8 cellular contexts compared by ENCODE assay signal in genomic region chr4:56544573-56545131, GRCh38. TPM values are rescaled to one million over a fixed set of nuclear protein-coding genes. Genes with fewer than 3 reads are reported as not detected.
DNase-seq lines count a peak whose midpoint lies in the region; ATAC-seq and TF ChIP-seq lines count a peak whose summit lies in the region.

No MANE protein-coding gene starts in this region.

- TF ChIP-seq CTCF in AG04450 (IDR thresholded peaks at IDR 0.05; ENCODE audit: low read depth, low read length) = peak; percentile 96

- H3K9me3 ChIP-seq in AG04450 (ENCODE audit: control insufficient read depth, insufficient read depth, low read length) = no peaks in the 10 kb centered on the region

- ATAC-seq in GM18868 (IDR thresholded peaks at IDR 0.05; ENCODE audit: unreplicated experiment) (peak; percentile 99), HG03135 (IDR thresholded peaks at IDR 0.05; ENCODE audit: unreplicated experiment) (peak; percentile 96), left colon (peak; percentile 100)

- POLR2A ChIA-PET in AG04450 (lab: Yijun Ruan, JAX) = interaction anchor here (0.5 to 1.0 kb wide), 2 partner anchors 107 to 293 kb away, joined by 3 read pairs; no protein-coding TSS in a partner anchor

- intact Hi-C loops in left colon (cut with DNase I, micrococcal nuclease) = loop anchor here in 1 of 2 donors (10.0 kb wide), 1 partner anchor 120 kb away; no protein-coding TSS in a partner anchor

- CTCF ChIA-PET in AG04450 (lab: Charles Lee) = interaction anchor here (0.5 to 3.0 kb wide), 49 partner anchors 8 to 591 kb away, joined by 3 to 24 read pairs (median 4); partner anchors contain the start of genes PAICS and PPAT

- DNase-seq in AG04450 (ENCODE audit: low read depth, low spot score) (peak; percentile 63), NCI-H446 treated with DMSO at 0.1 percent for 48 hours (lab: John Stamatoyannopoulos, UW) (peak; percentile 54), left colon (peak; percentile 62 to 88)
- peak; percentile 90 for DNase-seq in activated CD4-positive, alpha-beta T cell treated with anti-CD3 and anti-CD28 coated beads for 48 hours
- DNase-seq in stimulated activated CD4-positive, alpha-beta T cell treated with anti-CD3 and anti-CD28 coated beads, Interleukin-1b, Interleukin-23, amount 100 ng/mL, for 48 hours = peak; percentile 82

- peak overlapping the region; percentile 58 for H3K4me3 ChIP-seq in AG04450 (ENCODE audit: low read depth, low read length)

- no peak overlapping the region for H3K27ac ChIP-seq in AG04450 (ENCODE audit: low read depth, low read length)
- peak overlapping the region; percentile 23 for H3K27ac ChIP-seq in cingulate gyrus (ENCODE audit: low read depth, low read length)

- peaks cover 7% of the 10 kb centered on the region for H3K27me3 ChIP-seq in AG04450 (ENCODE audit: control insufficient read depth, insufficient read depth, low read length)

RNA-seq across cellular contexts. Expression of gene ARL9, which starts 39.1 kb away (rescaled TPM):
- 0.68 and 0.78 TPM in 2 replicates for polyA plus RNA-seq in AG04450 (2011; rRNA removed)
- 0.39 and 0.46 TPM in 2 replicates for polyA minus RNA-seq in AG04450 (2011; rRNA and poly(A)+ RNA removed)
- total RNA-seq in left colon = under 1 TPM in 1 of 2 donors, not detected in 1; 0.15 TPM
